In genomic region chrX:114964374-114964773, GRCh38 we compare ENCODE assay signal across 30 cellular contexts. TPM values are rescaled to one million over a fixed set of nuclear protein-coding genes. Genes with fewer than 3 reads are reported as not detected.
"Had no signal": no experiment of that assay in that cellular context is flagged by ENCODE, and none has a peak within 500 bp of the region (broad histone marks: within the 10 kb centered on the region; RNA-seq: fewer than 3 reads in every experiment).

No MANE protein-coding gene starts in this region.

- H3K4me1 ChIP-seq: adrenal gland, body of pancreas had no signal

- H3K4me1 Mint-ChIP-seq: activated CD4-positive, alpha-beta T cell treated with anti-CD3 and anti-CD28 coated beads for 36 hours; activated naive CD8-positive, alpha-beta T cell treated with anti-CD3 and anti-CD28 coated beads, Interleukin-2, amount 10 ng/mL, durations not matched to agents 7 days and 5 days; T-cell had no signal

- H3K36me3 ChIP-seq: adrenal gland, cardiac muscle cell, WERI-Rb-1 had no signal

- H3K36me3 Mint-ChIP-seq: activated naive CD8-positive, alpha-beta T cell treated with anti-CD3 and anti-CD28 coated beads, Interleukin-2, amount 10 ng/mL, durations not matched to agents 7 days and 5 days; T-cell had no signal

- H3K27ac ChIP-seq: adrenal gland, body of pancreas, cardiac muscle cell, KMS-11, SK-N-MC, WERI-Rb-1 had no signal

- H3K27ac Mint-ChIP-seq: activated CD4-positive, alpha-beta T cell treated with anti-CD3 and anti-CD28 coated beads for 36 hours; activated CD8-positive, alpha-beta T cell treated with anti-CD3 and anti-CD28 coated beads for 36 hours; activated naive CD8-positive, alpha-beta T cell treated with anti-CD3 and anti-CD28 coated beads, Interleukin-2, amount 10 ng/mL, durations not matched to agents 7 days and 5 days; activated T-cell treated with anti-CD3 and anti-CD28 coated beads, Interleukin-2, amount 50 U/mL, for 72 hours; activated T-helper 2 cell treated with anti-CD3 and anti-CD28 coated beads, Interferon-gamma antibody, Interleukin-2, Interleukin-4, amounts not matched to agents 10 μg/mL and 5 μg/mL and 100 μg/mL, durations not matched to agents 14 hours and 24 hours and 36 hours; T-cell had no signal

- DNase-seq: activated CD4-positive, alpha-beta T cell treated with anti-CD3 and anti-CD28 coated beads for 36 hours; activated CD4-positive, alpha-beta T cell treated with anti-CD3 and anti-CD28 coated beads, Interleukin-2, amount 50 U/mL, for 1 hour; activated CD8-positive, alpha-beta memory T cell treated with anti-CD3 and anti-CD28 coated beads, Interleukin-2, amount 50 U/mL, for 4 hours; activated CD8-positive, alpha-beta T cell treated with anti-CD3 and anti-CD28 coated beads for 36 hours; activated gamma-delta T cell treated with Interleukin-2 at 50 U/mL for 16 hours; activated naive CD4-positive, alpha-beta T cell treated with anti-CD3 and anti-CD28 coated beads, Interleukin-2, amount 50 U/mL, for 16 hours; activated naive CD8-positive, alpha-beta T cell treated with anti-CD3 and anti-CD28 coated beads, Interleukin-2, amount 10 ng/mL, durations not matched to agents 7 days and 5 days; activated T-cell treated with anti-CD3 and anti-CD28 coated beads, Interleukin-2, amount 50 U/mL, for 72 hours; adrenal gland; anterior cingulate cortex; body of pancreas; cerebellar nuclear complex; NCI-H1092; NCI-H1417 treated with DMSO at 0.1 percent for 48 hours; NCI-H1694; NCI-H2029 treated with DMSO at 0.1 percent for 48 hours; NCI-H510A treated with DMSO at 0.1 percent for 48 hours; NCI-H69; NK-92 treated with Interleukin-12 subunit alpha and Interleukin-12 subunit beta, amount 100 ng/mL, for 24 hours; OCI-M1; RPMI8226; T-cell; T-helper 2 cell; T1000; WERI-Rb-1 had no signal

- H3K4me3 ChIP-seq: adrenal gland, body of pancreas, cardiac muscle cell, SK-N-MC had no signal

- H3K9me3 Mint-ChIP-seq: activated CD8-positive, alpha-beta T cell treated with anti-CD3 and anti-CD28 coated beads for 36 hours; activated naive CD8-positive, alpha-beta T cell treated with anti-CD3 and anti-CD28 coated beads, Interleukin-2, amount 10 ng/mL, durations not matched to agents 7 days and 5 days; activated T-helper 2 cell treated with anti-CD3 and anti-CD28 coated beads, Interferon-gamma antibody, Interleukin-2, Interleukin-4, amounts not matched to agents 10 μg/mL and 5 μg/mL and 100 μg/mL, durations not matched to agents 14 hours and 24 hours and 36 hours; T-cell had no signal

- H3K27me3 ChIP-seq: body of pancreas, cardiac muscle cell had no signal

- H3K4me3 Mint-ChIP-seq: activated CD4-positive, alpha-beta T cell treated with anti-CD3 and anti-CD28 coated beads for 36 hours; activated CD8-positive, alpha-beta T cell treated with anti-CD3 and anti-CD28 coated beads for 36 hours; activated naive CD8-positive, alpha-beta T cell treated with anti-CD3 and anti-CD28 coated beads, Interleukin-2, amount 10 ng/mL, durations not matched to agents 7 days and 5 days; activated T-cell treated with anti-CD3 and anti-CD28 coated beads, Interleukin-2, amount 50 U/mL, for 72 hours; T-cell had no signal

- H3K27me3 Mint-ChIP-seq: activated CD4-positive, alpha-beta T cell treated with anti-CD3 and anti-CD28 coated beads for 36 hours; activated CD8-positive, alpha-beta T cell treated with anti-CD3 and anti-CD28 coated beads for 36 hours; activated naive CD8-positive, alpha-beta T cell treated with anti-CD3 and anti-CD28 coated beads, Interleukin-2, amount 10 ng/mL, durations not matched to agents 7 days and 5 days had no signal

- H3K9me3 ChIP-seq: adrenal gland, body of pancreas had no signal

RNA-seq across cellular contexts. Expression of gene IL13RA2, which starts 53.0 kb away (rescaled TPM):
- total RNA-seq: activated CD4-positive, alpha-beta T cell treated with anti-CD3 and anti-CD28 coated beads for 36 hours; activated CD8-positive, alpha-beta T cell treated with anti-CD3 and anti-CD28 coated beads for 36 hours; activated naive CD8-positive, alpha-beta T cell treated with anti-CD3 and anti-CD28 coated beads, Interleukin-2, amount 10 ng/mL, durations not matched to agents 7 days and 5 days; activated T-cell treated with anti-CD3 and anti-CD28 coated beads, Interleukin-2, amount 50 U/mL, for 72 hours; activated T-helper 2 cell treated with anti-CD3 and anti-CD28 coated beads, Interferon-gamma antibody, Interleukin-2, Interleukin-4, amounts not matched to agents 10 μg/mL and 5 μg/mL and 100 μg/mL, durations not matched to agents 14 hours and 24 hours and 36 hours; cardiac muscle cell; Right ventricle myocardium inferior; T-cell had no signal
